In genomic region chr1:67347688-67348472, GRCh38 we compare ENCODE assay signal across 9 cellular contexts. TPM values are rescaled to one million over a fixed set of nuclear protein-coding genes. Genes with fewer than 3 reads are reported as not detected.
DNase-seq lines count a peak whose midpoint lies in the region; ATAC-seq, FAIRE-seq and TF ChIP-seq lines count a peak whose summit lies in the region.
"Had no signal": no experiment of that assay in that cellular context is flagged by ENCODE, and none has a peak within 500 bp of the region (broad histone marks: within the 10 kb centered on the region; RNA-seq: fewer than 3 reads in every experiment).

No MANE protein-coding gene starts in this region.

- no peaks in the 10 kb centered on the region for H3K27me3 ChIP-seq in astrocyte (ENCODE audit: insufficient read depth, low read length)

- H3K4me1 ChIP-seq in astrocyte (ENCODE audit: insufficient read depth, low read length): peaks cover 6% of the 10 kb centered on the region

- no peak overlapping the region for H3K27ac Mint-ChIP-seq in astrocyte (ENCODE audit: unreplicated experiment)

- H3K36me3 ChIP-seq in astrocyte (ENCODE audit: insufficient read depth, low read length): no peaks in the 10 kb centered on the region

- H3K4me3 ChIP-seq in astrocyte (ENCODE audit: insufficient read depth, low read depth, low read length): peak overlapping the region; percentile 49
- no peak overlapping the region for H3K4me3 ChIP-seq in skin epidermis

- H3K27ac ChIP-seq in astrocyte (ENCODE audit: low read depth, low read length) (peak overlapping the region; percentile 29), skin epidermis (peak overlapping the region in 14 of 21 experiments; percentile 1 to 63 (median 36))

- H3K79me2 ChIP-seq in astrocyte (ENCODE audit: insufficient read depth, low read length): no peaks in the 10 kb centered on the region

- H3K9me3 Mint-ChIP-seq in astrocyte (ENCODE audit: unreplicated experiment): no peaks in the 10 kb centered on the region

- H3K4me3 Mint-ChIP-seq in astrocyte (ENCODE audit: unreplicated experiment): peak overlapping the region; percentile 31

- peak overlapping the region; percentile 53 for H3K9ac ChIP-seq in astrocyte (ENCODE audit: low read length)

- H3K9me3 ChIP-seq in astrocyte (ENCODE audit: insufficient read depth, low read depth, low read length): no peaks in the 10 kb centered on the region

- DNase-seq in D341Med (ENCODE audit: low spot score): peak; percentile 72
- peak; percentile 42 for DNase-seq in H4 (ENCODE audit: low spot score)
- peak; percentile 20 for DNase-seq in NCI-H226
- peak; percentile 69 for DNase-seq in astrocyte (ENCODE audit: low read depth)
- DNase-seq in hepatic stellate cell (ENCODE audit: low spot score): peak; percentile 38
- no peak for DNase-seq in epidermal melanocyte (ENCODE audit: insufficient read length, low spot score)

- peak; percentile 95 for TF ChIP-seq CTCF in astrocyte (IDR thresholded peaks at IDR 0.05; ENCODE audit: insufficient read depth, low read depth, low read length)

- ATAC-seq in GM18870 (IDR thresholded peaks at IDR 0.05; ENCODE audit: unreplicated experiment): no peak

- H2AFZ ChIP-seq in astrocyte (ENCODE audit: low read depth, low read length): peak overlapping the region; percentile 78

- peaks cover 2% of the 10 kb centered on the region for H3K4me1 Mint-ChIP-seq in astrocyte (ENCODE audit: low read depth, unreplicated experiment)

- peaks cover 2% of the 10 kb centered on the region for H3K27me3 Mint-ChIP-seq in astrocyte (ENCODE audit: low read depth, unreplicated experiment)

- peak overlapping the region; percentile 86 for H3K4me2 ChIP-seq in astrocyte (ENCODE audit: low read length)

- H4K20me1 ChIP-seq in astrocyte (ENCODE audit: insufficient read depth, low read length): no peaks in the 10 kb centered on the region

- no peak for FAIRE-seq in astrocyte (lab: Jason Lieb, UNC)
- FAIRE-seq: TTC549 had no signal

- no peaks in the 10 kb centered on the region for H3K36me3 Mint-ChIP-seq in astrocyte (ENCODE audit: low read depth, unreplicated experiment)

RNA-seq across cellular contexts. Expression of gene IL12RB2, which starts 40.2 kb away (rescaled TPM):
- not detected in 2 replicates for total RNA-seq in H4 (2014; rRNA removed; shearing (Covaris generic))
- total RNA-seq in astrocyte: 0.11 TPM in 1 of 2 replicates, not detected in the other
